In the genomic region with DNA sequence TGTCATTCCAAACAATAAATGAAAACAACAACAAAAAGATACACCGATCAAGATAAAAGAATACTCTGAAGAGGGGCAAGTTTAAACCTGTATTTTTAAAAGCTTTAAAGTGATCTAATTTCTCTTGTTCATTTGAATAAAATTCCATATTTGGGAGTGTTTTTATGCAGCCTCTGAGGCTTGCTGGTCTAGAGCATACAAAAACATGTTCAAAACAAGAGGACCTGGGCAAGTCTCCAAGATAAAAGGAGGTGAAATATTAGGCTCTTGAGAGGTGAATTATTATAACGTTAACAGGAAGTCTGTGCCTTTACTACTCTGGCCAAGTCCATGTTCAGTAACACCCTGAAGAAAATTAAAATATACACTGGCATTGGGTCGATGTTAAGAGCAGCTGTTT, we compare ENCODE assay signal across 12 cellular contexts.
DNase-seq lines count a peak whose midpoint lies in the region; ATAC-seq, FAIRE-seq and TF ChIP-seq lines count a peak whose summit lies in the region.
"Had no signal": no experiment of that assay in that cellular context is flagged by ENCODE, and none has a peak within 500 bp of the region (broad histone marks: within the 10 kb centered on the region; RNA-seq: fewer than 3 reads in every experiment).

No MANE protein-coding gene starts in this region.

- TF ChIP-seq CTCF in parathyroid adenoma (IDR thresholded peaks at IDR 0.05) = no peak

- H3K4me3 ChIP-seq in parathyroid adenoma (ENCODE audit: low read depth, low read length) = no peak overlapping the region
- H3K4me3 ChIP-seq: cardiac muscle cell, psoas muscle had no signal

- DNase-seq in DMS153 treated with DMSO at 0.1 percent for 48 hours (lab: John Stamatoyannopoulos, UW; ENCODE audit: unreplicated experiment) (peak; percentile 52), NCI-H2171 (lab: John Stamatoyannopoulos, UW) (peak; percentile 9), NCI-H2081 (lab: John Stamatoyannopoulos, UW) (no peak)
- DNase-seq in activated CD4-positive, alpha-beta T cell treated with anti-CD3 and anti-CD28 coated beads for 48 hours = no peak
- DNase-seq: NCI-H187 treated with DMSO at 0.1 percent for 48 hours, psoas muscle had no signal

- peaks cover 44% of the 10 kb centered on the region for H3K4me1 ChIP-seq in parathyroid adenoma
- H3K4me1 ChIP-seq: psoas muscle had no signal

- H3K27ac ChIP-seq in parathyroid adenoma = peak overlapping the region; percentile 97
- H3K27ac ChIP-seq: cardiac muscle cell had no signal

- no peak overlapping the region for H2AFZ ChIP-seq in parathyroid adenoma

- no peak overlapping the region for H3K9ac ChIP-seq in parathyroid adenoma

- ATAC-seq in HG03442 (IDR thresholded peaks at IDR 0.05; ENCODE audit: unreplicated experiment) (no peak), HG02571 (IDR thresholded peaks at IDR 0.05; ENCODE audit: unreplicated experiment) (no peak)

- no peaks in the 10 kb centered on the region for H3K36me3 ChIP-seq in parathyroid adenoma (ENCODE audit: control insufficient read depth, insufficient read depth, low read length)

- H3K79me2 ChIP-seq in parathyroid adenoma = no peaks in the 10 kb centered on the region

- peak; percentile 26 for FAIRE-seq in endometrium (lab: Jason Lieb, UNC)
- FAIRE-seq: HTR-8/SVneo had no signal

- no peaks in the 10 kb centered on the region for H3K9me3 ChIP-seq in parathyroid adenoma (ENCODE audit: control insufficient read depth, low read length)
- H3K9me3 ChIP-seq: psoas muscle had no signal

- H3K27me3 ChIP-seq in parathyroid adenoma (ENCODE audit: control insufficient read depth, insufficient read depth, low read length) = no peaks in the 10 kb centered on the region
- H3K27me3 ChIP-seq: cardiac muscle cell had no signal

- H3K4me2 ChIP-seq in parathyroid adenoma (ENCODE audit: low read length) = peak overlapping the region; percentile 40

Comparison
In these comparisons a context has a peak if more than half of its experiments do, and no peak if none do; other contexts are left out.
1. DNase-seq: peak in DMS153 treated with DMSO at 0.1 percent for 48 hours (single experiment) and NCI-H2171 (single experiment); none in activated CD4-positive, alpha-beta T cell treated with anti-CD3 and anti-CD28 coated beads for 48 hours (single experiment) and NCI-H2081 (0 of 2).